Comparison of ENCODE assay signal across 1 cellular context in the genomic region with DNA sequence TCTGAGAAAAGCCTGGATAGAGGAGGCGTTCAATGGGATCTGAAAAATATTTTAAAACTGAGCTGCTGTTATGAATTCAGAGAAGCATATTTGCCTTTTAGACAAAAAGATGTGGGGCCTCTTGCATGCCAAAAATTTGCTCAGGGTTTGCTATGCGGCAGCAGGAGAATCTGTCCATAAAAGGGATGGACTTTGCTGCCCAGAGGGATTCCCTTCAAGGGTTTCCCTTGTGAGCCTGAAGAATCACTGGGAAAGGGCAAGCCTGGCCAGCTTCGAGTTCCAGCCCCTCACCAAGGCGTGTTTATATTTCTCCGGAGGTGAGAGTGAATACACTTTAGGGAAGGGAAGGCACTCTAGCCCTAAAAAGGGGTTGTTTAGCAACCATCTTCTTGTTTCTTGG.
TF ChIP-seq lines count a peak whose summit lies in the region.

No MANE protein-coding gene starts in this region.

TF ChIP-seq in IMR-90, 13 proteins besides CTCF, POLR2A, EP300 and RAD21:
- TF ChIP-seq SMC3 (IDR thresholded peaks at IDR 0.05; ENCODE audit: low read depth, low read length) (no peak), MAFK (IDR thresholded peaks at IDR 0.05; ENCODE audit: low read depth, low read length) (no peak), CHD1 (IDR thresholded peaks at IDR 0.05; ENCODE audit: low read depth, low read length) (no peak), RFX5 (IDR thresholded peaks at IDR 0.05; ENCODE audit: low read depth, low read length) (no peak), CEBPB (IDR thresholded peaks at IDR 0.05; ENCODE audit: low read depth, low read length) (no peak), NFE2L2 (IDR thresholded peaks at IDR 0.05; ENCODE audit: low read depth, low read length) (no peak), RCOR1 (IDR thresholded peaks at IDR 0.05; ENCODE audit: insufficient replicate concordance, low read length) (no peak), FOS (IDR thresholded peaks at IDR 0.05; ENCODE audit: low read depth, low read length) (no peak), BHLHE40 (IDR thresholded peaks at IDR 0.05; ENCODE audit: low read depth, low read length) (no peak), MXI1 (IDR thresholded peaks at IDR 0.05; ENCODE audit: borderline replicate concordance, low read depth, low read length) (no peak), MAZ (IDR thresholded peaks at IDR 0.05; ENCODE audit: borderline replicate concordance, low read depth, low read length) (no peak)
- TF ChIP-seq, protein P1, sequence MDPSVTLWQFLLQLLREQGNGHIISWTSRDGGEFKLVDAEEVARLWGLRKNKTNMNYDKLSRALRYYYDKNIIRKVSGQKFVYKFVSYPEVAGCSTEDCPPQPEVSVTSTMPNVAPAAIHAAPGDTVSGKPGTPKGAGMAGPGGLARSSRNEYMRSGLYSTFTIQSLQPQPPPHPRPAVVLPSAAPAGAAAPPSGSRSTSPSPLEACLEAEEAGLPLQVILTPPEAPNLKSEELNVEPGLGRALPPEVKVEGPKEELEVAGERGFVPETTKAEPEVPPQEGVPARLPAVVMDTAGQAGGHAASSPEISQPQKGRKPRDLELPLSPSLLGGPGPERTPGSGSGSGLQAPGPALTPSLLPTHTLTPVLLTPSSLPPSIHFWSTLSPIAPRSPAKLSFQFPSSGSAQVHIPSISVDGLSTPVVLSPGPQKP (IDR thresholded peaks at IDR 0.05; ENCODE audit: borderline replicate concordance, low read depth, low read length), result no peak
- TF ChIP-seq, protein P2, sequence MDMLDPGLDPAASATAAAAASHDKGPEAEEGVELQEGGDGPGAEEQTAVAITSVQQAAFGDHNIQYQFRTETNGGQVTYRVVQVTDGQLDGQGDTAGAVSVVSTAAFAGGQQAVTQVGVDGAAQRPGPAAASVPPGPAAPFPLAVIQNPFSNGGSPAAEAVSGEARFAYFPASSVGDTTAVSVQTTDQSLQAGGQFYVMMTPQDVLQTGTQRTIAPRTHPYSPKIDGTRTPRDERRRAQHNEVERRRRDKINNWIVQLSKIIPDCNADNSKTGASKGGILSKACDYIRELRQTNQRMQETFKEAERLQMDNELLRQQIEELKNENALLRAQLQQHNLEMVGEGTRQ (IDR thresholded peaks at IDR 0.05; ENCODE audit: low read depth, low read length), result no peak
TF ChIP-seq in IMR-90: peak in this region for 0.
